Comparison of ENCODE assay signal across 2 cellular contexts in genomic region chr10:30560326-30560725, GRCh38.
TF ChIP-seq lines count a peak whose summit lies in the region.

No MANE protein-coding gene starts in this region.

TF ChIP-seq in HepG2, 621 proteins besides CTCF, POLR2A, EP300 and RAD21 (continued from another document):
- TF ChIP-seq, protein P1, sequence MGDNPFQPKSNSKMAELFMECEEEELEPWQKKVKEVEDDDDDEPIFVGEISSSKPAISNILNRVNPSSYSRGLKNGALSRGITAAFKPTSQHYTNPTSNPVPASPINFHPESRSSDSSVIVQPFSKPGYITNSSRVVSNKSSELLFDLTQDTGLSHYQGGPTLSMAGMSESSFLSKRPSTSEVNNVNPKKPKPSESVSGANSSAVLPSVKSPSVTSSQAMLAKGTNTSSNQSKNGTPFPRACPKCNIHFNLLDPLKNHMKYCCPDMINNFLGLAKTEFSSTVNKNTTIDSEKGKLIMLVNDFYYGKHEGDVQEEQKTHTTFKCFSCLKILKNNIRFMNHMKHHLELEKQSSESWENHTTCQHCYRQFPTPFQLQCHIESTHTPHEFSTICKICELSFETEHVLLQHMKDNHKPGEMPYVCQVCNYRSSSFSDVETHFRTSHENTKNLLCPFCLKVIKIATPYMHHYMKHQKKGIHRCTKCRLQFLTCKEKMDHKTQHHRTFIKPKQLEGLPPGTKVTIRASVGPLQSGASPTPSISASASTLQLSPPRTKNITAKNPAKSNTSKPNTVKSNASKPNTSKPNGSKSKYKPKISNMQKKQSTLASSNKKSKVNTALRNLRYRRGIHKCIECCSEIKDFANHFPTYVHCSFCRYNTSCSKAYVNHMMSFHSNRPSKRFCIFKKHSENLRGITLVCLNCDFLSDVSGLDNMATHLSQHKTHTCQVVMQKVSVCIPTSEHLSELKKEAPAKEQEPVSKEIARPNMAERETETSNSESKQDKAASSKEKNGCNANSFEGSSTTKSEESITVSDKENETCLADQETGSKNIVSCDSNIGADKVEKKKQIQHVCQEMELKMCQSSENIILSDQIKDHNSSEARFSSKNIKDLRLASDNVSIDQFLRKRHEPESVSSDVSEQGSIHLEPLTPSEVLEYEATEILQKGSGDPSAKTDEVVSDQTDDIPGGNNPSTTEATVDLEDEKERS (CRISPR knock-in tag; IDR thresholded peaks at IDR 0.05), result no peak
- TF ChIP-seq PRDM10 (CRISPR knock-in tag; IDR thresholded peaks at IDR 0.05; ENCODE audit: low read depth) (no peak), MAFF (IDR thresholded peaks at IDR 0.05; ENCODE audit: low read depth, low read length) (peak; percentile 89), ZFP36L1 (CRISPR knock-in tag; IDR thresholded peaks at IDR 0.05) (no peak)
- TF ChIP-seq, protein P2, sequence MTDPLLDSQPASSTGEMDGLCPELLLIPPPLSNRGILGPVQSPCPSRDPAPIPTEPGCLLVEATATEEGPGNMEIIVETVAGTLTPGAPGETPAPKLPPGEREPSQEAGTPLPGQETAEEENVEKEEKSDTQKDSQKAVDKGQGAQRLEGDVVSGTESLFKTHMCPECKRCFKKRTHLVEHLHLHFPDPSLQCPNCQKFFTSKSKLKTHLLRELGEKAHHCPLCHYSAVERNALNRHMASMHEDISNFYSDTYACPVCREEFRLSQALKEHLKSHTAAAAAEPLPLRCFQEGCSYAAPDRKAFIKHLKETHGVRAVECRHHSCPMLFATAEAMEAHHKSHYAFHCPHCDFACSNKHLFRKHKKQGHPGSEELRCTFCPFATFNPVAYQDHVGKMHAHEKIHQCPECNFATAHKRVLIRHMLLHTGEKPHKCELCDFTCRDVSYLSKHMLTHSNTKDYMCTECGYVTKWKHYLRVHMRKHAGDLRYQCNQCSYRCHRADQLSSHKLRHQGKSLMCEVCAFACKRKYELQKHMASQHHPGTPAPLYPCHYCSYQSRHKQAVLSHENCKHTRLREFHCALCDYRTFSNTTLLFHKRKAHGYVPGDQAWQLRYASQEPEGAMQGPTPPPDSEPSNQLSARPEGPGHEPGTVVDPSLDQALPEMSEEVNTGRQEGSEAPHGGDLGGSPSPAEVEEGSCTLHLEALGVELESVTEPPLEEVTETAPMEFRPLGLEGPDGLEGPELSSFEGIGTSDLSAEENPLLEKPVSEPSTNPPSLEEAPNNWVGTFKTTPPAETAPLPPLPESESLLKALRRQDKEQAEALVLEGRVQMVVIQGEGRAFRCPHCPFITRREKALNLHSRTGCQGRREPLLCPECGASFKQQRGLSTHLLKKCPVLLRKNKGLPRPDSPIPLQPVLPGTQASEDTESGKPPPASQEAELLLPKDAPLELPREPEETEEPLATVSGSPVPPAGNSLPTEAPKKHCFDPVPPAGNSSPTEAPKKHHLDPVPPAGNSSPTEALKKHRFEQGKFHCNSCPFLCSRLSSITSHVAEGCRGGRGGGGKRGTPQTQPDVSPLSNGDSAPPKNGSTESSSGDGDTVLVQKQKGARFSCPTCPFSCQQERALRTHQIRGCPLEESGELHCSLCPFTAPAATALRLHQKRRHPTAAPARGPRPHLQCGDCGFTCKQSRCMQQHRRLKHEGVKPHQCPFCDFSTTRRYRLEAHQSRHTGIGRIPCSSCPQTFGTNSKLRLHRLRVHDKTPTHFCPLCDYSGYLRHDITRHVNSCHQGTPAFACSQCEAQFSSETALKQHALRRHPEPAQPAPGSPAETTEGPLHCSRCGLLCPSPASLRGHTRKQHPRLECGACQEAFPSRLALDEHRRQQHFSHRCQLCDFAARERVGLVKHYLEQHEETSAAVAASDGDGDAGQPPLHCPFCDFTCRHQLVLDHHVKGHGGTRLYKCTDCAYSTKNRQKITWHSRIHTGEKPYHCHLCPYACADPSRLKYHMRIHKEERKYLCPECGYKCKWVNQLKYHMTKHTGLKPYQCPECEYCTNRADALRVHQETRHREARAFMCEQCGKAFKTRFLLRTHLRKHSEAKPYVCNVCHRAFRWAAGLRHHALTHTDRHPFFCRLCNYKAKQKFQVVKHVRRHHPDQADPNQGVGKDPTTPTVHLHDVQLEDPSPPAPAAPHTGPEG (CRISPR knock-in tag; IDR thresholded peaks at IDR 0.05), result no peak
TF ChIP-seq in HepG2: peak in this region for 2.

TF ChIP-seq in K562, 482 proteins besides CTCF, POLR2A, EP300 and RAD21 (continued from another document):
- TF ChIP-seq, protein P3, sequence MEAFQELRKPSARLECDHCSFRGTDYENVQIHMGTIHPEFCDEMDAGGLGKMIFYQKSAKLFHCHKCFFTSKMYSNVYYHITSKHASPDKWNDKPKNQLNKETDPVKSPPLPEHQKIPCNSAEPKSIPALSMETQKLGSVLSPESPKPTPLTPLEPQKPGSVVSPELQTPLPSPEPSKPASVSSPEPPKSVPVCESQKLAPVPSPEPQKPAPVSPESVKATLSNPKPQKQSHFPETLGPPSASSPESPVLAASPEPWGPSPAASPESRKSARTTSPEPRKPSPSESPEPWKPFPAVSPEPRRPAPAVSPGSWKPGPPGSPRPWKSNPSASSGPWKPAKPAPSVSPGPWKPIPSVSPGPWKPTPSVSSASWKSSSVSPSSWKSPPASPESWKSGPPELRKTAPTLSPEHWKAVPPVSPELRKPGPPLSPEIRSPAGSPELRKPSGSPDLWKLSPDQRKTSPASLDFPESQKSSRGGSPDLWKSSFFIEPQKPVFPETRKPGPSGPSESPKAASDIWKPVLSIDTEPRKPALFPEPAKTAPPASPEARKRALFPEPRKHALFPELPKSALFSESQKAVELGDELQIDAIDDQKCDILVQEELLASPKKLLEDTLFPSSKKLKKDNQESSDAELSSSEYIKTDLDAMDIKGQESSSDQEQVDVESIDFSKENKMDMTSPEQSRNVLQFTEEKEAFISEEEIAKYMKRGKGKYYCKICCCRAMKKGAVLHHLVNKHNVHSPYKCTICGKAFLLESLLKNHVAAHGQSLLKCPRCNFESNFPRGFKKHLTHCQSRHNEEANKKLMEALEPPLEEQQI (IDR thresholded peaks at IDR 0.05), result no peak
- TF ChIP-seq TEAD4 (IDR thresholded peaks at IDR 0.05; ENCODE audit: low read length) (no peak), TEAD4 (CRISPR knock-in tag; IDR thresholded peaks at IDR 0.05; ENCODE audit: borderline replicate concordance) (no peak), MAFF (IDR thresholded peaks at IDR 0.05; ENCODE audit: low read length) (peak; percentile 85), U2AF2 (optimal IDR thresholded peaks at IDR 0.05; ENCODE audit: low read depth, low read length) (no peak), C11orf30 (IDR thresholded peaks at IDR 0.05; ENCODE audit: low read depth) (peak; percentile 84), ZNF316 (IDR thresholded peaks at IDR 0.05) (peak; percentile 96)
- TF ChIP-seq, protein P4, sequence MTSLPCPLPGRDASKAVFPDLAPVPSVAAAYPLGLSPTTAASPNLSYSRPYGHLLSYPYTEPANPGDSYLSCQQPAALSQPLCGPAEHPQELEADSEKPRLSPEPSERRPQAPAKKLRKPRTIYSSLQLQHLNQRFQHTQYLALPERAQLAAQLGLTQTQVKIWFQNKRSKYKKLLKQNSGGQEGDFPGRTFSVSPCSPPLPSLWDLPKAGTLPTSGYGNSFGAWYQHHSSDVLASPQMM (CRISPR knock-in tag; IDR thresholded peaks at IDR 0.05), result no peak
